In the genomic region with DNA sequence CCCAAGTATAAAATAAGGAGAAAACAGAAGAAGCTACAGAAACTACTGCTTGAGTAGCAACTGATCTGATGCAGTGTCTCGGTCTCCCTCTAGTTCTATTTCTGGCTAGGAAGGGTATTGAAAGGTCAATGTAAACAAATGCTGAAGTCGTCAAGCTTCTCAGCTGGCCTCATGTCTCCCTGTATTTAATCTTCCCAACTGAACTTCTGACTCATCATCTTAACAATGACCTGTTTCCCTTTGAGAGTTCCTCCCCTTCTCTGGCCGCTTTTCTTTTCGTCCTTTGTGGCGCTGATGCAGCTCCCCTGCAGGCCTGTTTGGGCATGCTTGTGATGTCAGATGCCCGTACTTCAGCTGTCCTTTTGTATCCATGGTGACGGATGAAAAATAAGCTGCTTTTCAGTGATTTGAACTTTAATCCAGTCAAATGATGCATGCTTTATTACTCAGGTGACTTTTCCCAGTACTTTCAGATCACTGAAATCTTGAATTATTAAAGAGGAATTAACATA, we compare ENCODE assay signal across 8 cellular contexts. TPM values are rescaled to one million over a fixed set of nuclear protein-coding genes. Genes with fewer than 3 reads are reported as not detected.
DNase-seq lines count a peak whose midpoint lies in the region; ATAC-seq and TF ChIP-seq lines count a peak whose summit lies in the region.

No MANE protein-coding gene starts in this region.

- H3K4me3 ChIP-seq in skeletal muscle cell (ENCODE audit: low read depth, low read length), result no peak overlapping the region

- peak overlapping the region; percentile 51 for H3K4me3 Mint-ChIP-seq in MCF 10A (ENCODE audit: unreplicated experiment)

- H3K9me3 Mint-ChIP-seq in MCF 10A (ENCODE audit: unreplicated experiment), result no peaks in the 10 kb centered on the region

- H3K27me3 Mint-ChIP-seq in MCF 10A (ENCODE audit: insufficient read depth, unreplicated experiment), result no peaks in the 10 kb centered on the region

- H3K36me3 Mint-ChIP-seq in MCF 10A (ENCODE audit: insufficient read depth, unreplicated experiment), result peaks cover 10% of the 10 kb centered on the region

- peak; percentile 25 for TF ChIP-seq CTCF in MCF 10A (IDR thresholded peaks at IDR 0.05; ENCODE audit: unreplicated experiment)

- peaks cover 8% of the 10 kb centered on the region for H3K4me1 Mint-ChIP-seq in MCF 10A (ENCODE audit: insufficient read depth, unreplicated experiment)

- no TSS peak for BruUV-seq in MCF 10A (replicated peaks; lab: Mats Ljungman, UMichigan)

- peak overlapping the region; percentile 95 for H3K27ac Mint-ChIP-seq in MCF 10A (ENCODE audit: low read depth, unreplicated experiment)

- peak; percentile 97 for DNase-seq in DMS53 (lab: John Stamatoyannopoulos, UW)
- peak; percentile 94 for DNase-seq in NCI-H748 treated with DMSO at 0.1 percent for 48 hours (lab: John Stamatoyannopoulos, UW)
- peak; percentile 99 for DNase-seq in MCF 10A (ENCODE audit: unreplicated experiment)
- DNase-seq in iPS DF 4.7 (ENCODE audit: extremely low read depth, low spot score), result peak; percentile 93
- peak; percentile 98 for DNase-seq in skeletal muscle cell (ENCODE audit: low read depth)
- no peak for DNase-seq in activated CD8-positive, alpha-beta memory T cell treated with anti-CD3 and anti-CD28 coated beads for 24 hours

- ATAC-seq in GM21367 (IDR thresholded peaks at IDR 0.05; ENCODE audit: unreplicated experiment) (peak; percentile 79), HG03558 (IDR thresholded peaks at IDR 0.05; ENCODE audit: extremely low read depth, unreplicated experiment) (peak; percentile 60)

- intact Hi-C loops in MCF 10A (cut with micrococcal nuclease), result no loop called here

- CTCF ChIA-PET in MCF 10A (lab: Yijun Ruan, JAX), result interaction anchor here (0.5 to 2.3 kb wide), 7 partner anchors 10 to 325 kb away, joined by 3 to 15 read pairs (median 4); no protein-coding TSS in a partner anchor

- POLR2A ChIA-PET in MCF 10A (lab: Yijun Ruan, JAX), result interaction anchor here (0.6 to 3.9 kb wide), 12 partner anchors 9 to 471 kb away, joined by 3 to 39 read pairs (median 4); partner anchors contain the start of genes LCA5 and PHIP

RNA-seq across cellular contexts. Expression of gene LCA5, which starts 7.8 kb away (rescaled TPM):
- 4.5 TPM in 2 replicates for total RNA-seq in MCF 10A (2022)
